Comparison of ENCODE assay signal across 19 cellular contexts in genomic region chr2:217846321-217846743, GRCh38.
A peak's percentile ranks its signal among the peaks of the same experiment; 100 is the strongest.
DNase-seq lines count a peak whose midpoint lies in the region; ATAC-seq and TF ChIP-seq lines count a peak whose summit lies in the region.
"Had no signal": no experiment of that assay in that cellular context is flagged by ENCODE, and none has a peak within 500 bp of the region (broad histone marks: within the 10 kb centered on the region; RNA-seq: fewer than 3 reads in every experiment).

No MANE protein-coding gene starts in this region.

- 0 out of 2 replicates have a peak overlapping the region, but pooled peaks have one; percentile 4 for H3K4me2 ChIP-seq in BLaER1
- H3K4me2 ChIP-seq: A549 had no signal

- no peak for TF ChIP-seq CTCF in nephron progenitor cell (IDR thresholded peaks at IDR 0.05)

- H3K27ac Mint-ChIP-seq in nephron progenitor cell: no peak overlapping the region
- H3K27ac Mint-ChIP-seq: activated CD8-positive, alpha-beta T cell treated with anti-CD3 and anti-CD28 coated beads, Interleukin-2, amount 10 ng/mL, durations not matched to agents 7 days and 5 days; activated T-helper 2 cell treated with anti-CD3 and anti-CD28 coated beads, Interferon-gamma antibody, Interleukin-2, Interleukin-4, amounts not matched to agents 10 μg/mL and 5 μg/mL and 100 μg/mL, durations not matched to agents 14 hours and 24 hours and 36 hours; CD4-positive, alpha-beta memory T cell; naive thymus-derived CD4-positive, alpha-beta T cell had no signal

- H3K9me3 ChIP-seq in BLaER1: peaks cover 30% of the 10 kb centered on the region
- peaks cover 11% of the 10 kb centered on the region for H3K9me3 ChIP-seq in SJCRH30 (replicated peaks)

- intact Hi-C loops in left ventricle myocardium superior (cut with micrococcal nuclease): no loop called here

- H3K9ac ChIP-seq in BLaER1: no peak overlapping the region
- no peak overlapping the region for H3K9ac ChIP-seq in rectal smooth muscle tissue (ENCODE audit: low read length)

- H3K9me3 Mint-ChIP-seq in nephron progenitor cell: no peaks in the 10 kb centered on the region
- H3K9me3 Mint-ChIP-seq: activated T-helper 2 cell treated with anti-CD3 and anti-CD28 coated beads, Interferon-gamma antibody, Interleukin-2, Interleukin-4, amounts not matched to agents 10 μg/mL and 5 μg/mL and 100 μg/mL, durations not matched to agents 14 hours and 24 hours and 36 hours; CD4-positive, alpha-beta memory T cell; naive thymus-derived CD4-positive, alpha-beta T cell had no signal

- peaks cover 7% of the 10 kb centered on the region for H3K36me3 Mint-ChIP-seq in nephron progenitor cell (ENCODE audit: low read depth)
- H3K36me3 Mint-ChIP-seq: CD4-positive, alpha-beta memory T cell; naive thymus-derived CD4-positive, alpha-beta T cell had no signal

- H3K27me3 ChIP-seq in BLaER1: no peaks in the 10 kb centered on the region
- H3K27me3 ChIP-seq in SJCRH30: no peaks in the 10 kb centered on the region
- no peaks in the 10 kb centered on the region for H3K27me3 ChIP-seq in rectal smooth muscle tissue (ENCODE audit: control insufficient read depth, insufficient read depth, low read length)

- peak; percentile 61 for DNase-seq in SJCRH30
- DNase-seq in left ventricle myocardium superior: peak; percentile 62
- no peak for DNase-seq in T-helper 2 cell
- no peak for DNase-seq in GM19238 (ENCODE audit: insufficient read length, low spot score)
- no peak for DNase-seq in nephron progenitor cell
- no peak for DNase-seq in dedifferentiated amniotic fluid mesenchymal stem cell (ENCODE audit: extremely low spot score)
- DNase-seq: activated CD8-positive, alpha-beta T cell treated with anti-CD3 and anti-CD28 coated beads, Interleukin-2, amount 10 ng/mL, durations not matched to agents 7 days and 5 days; anterior cingulate cortex; CD4-positive, alpha-beta memory T cell; dermis blood vessel endothelial cell; EL; head of caudate nucleus; naive thymus-derived CD4-positive, alpha-beta T cell; NCI-H2029 treated with DMSO at 0.1 percent for 48 hours had no signal

- peak; percentile 7 for ATAC-seq in left ventricle myocardium superior
- ATAC-seq: A549; activated CD8-positive, alpha-beta T cell treated with anti-CD3 and anti-CD28 coated beads, Interleukin-2, amount 10 ng/mL, durations not matched to agents 7 days and 5 days; naive thymus-derived CD4-positive, alpha-beta T cell had no signal

- 0 out of 2 replicates have a peak overlapping the region, but pooled peaks have one; percentile 11 for H3K27ac ChIP-seq in BLaER1
- H3K27ac ChIP-seq in SJCRH30: peak overlapping the region; percentile 74
- peak overlapping the region; percentile 44 for H3K27ac ChIP-seq in rectal smooth muscle tissue (ENCODE audit: low read depth, low read length)
- H3K27ac ChIP-seq: A549, VCaP had no signal

- no peak overlapping the region for H3K4me3 Mint-ChIP-seq in nephron progenitor cell
- H3K4me3 Mint-ChIP-seq: activated CD8-positive, alpha-beta T cell treated with anti-CD3 and anti-CD28 coated beads, Interleukin-2, amount 10 ng/mL, durations not matched to agents 7 days and 5 days; CD4-positive, alpha-beta memory T cell; naive thymus-derived CD4-positive, alpha-beta T cell had no signal

- H3K4me1 ChIP-seq in BLaER1: peaks cover 8% of the 10 kb centered on the region
- H3K4me1 ChIP-seq in SJCRH30: peaks cover 8% of the 10 kb centered on the region
- H3K4me1 ChIP-seq in rectal smooth muscle tissue (ENCODE audit: control insufficient read depth, insufficient read depth, low read length): peaks cover 52% of the 10 kb centered on the region

- H3K4me1 Mint-ChIP-seq in nephron progenitor cell: peaks cover 16% of the 10 kb centered on the region
- H3K4me1 Mint-ChIP-seq: CD4-positive, alpha-beta memory T cell had no signal

- H3K36me3 ChIP-seq in BLaER1 (peaks cover 73% of the 10 kb centered on the region), SJCRH30 (no peaks in the 10 kb centered on the region; the same call in 1 of the 2 replicates), rectal smooth muscle tissue (ENCODE audit: control insufficient read depth, insufficient read depth, low read length) (peaks cover 36% of the 10 kb centered on the region)

- H4K20me1 ChIP-seq in BLaER1: peaks cover 9% of the 10 kb centered on the region; the same call in 1 of the 2 replicates

- H3K4me3 ChIP-seq in BLaER1 (no peak overlapping the region), SJCRH30 (no peak overlapping the region), rectal smooth muscle tissue (ENCODE audit: low read length) (no peak overlapping the region)
- H3K4me3 ChIP-seq: A549 had no signal

- H3K27me3 Mint-ChIP-seq in nephron progenitor cell (ENCODE audit: low read depth, poor library complexity): no peaks in the 10 kb centered on the region

Comparison
In these comparisons a context has a peak if more than half of its experiments do, and no peak if none do; other contexts are left out.
1. H3K27ac ChIP-seq: peak in every context shown above with its lines; median percentile 74 in SJCRH30; 44 in rectal smooth muscle tissue; 11 in BLaER1.
2. DNase-seq: peak in SJCRH30 (2 of 2) and left ventricle myocardium superior (single experiment); none in T-helper 2 cell (0 of 5), GM19238 (single experiment), nephron progenitor cell (single experiment) and dedifferentiated amniotic fluid mesenchymal stem cell (single experiment).